ENCODE assay signal across 15 cellular contexts in the genomic region with DNA sequence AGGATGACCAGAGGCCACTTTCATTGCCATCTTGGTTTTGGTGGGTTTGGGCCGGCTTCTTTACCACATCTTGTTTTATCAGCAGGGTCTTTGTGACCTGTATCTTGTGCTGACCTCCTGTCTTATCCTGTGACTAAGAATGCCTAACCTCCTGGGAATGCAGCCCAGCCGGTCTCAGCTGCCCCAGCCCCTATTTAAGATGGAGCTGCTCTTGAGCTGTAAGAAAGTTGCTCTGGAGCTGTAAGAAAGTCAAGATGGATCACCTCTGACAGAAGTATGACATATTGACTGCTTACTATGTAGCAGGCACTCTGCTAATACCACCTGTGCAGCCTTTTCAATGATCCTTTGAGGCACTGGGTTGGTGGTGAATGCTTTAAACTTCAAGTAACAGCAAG.
"Had no signal": no experiment of that assay in that cellular context is flagged by ENCODE, and none has a peak within 500 bp of the region (broad histone marks: within the 10 kb centered on the region; RNA-seq: fewer than 3 reads in every experiment).

No MANE protein-coding gene starts in this region.

- H3K27me3 Mint-ChIP-seq: dendritic cell treated with granulocyte-macrophage colony-stimulating factor and Interleukin-4, amounts not matched to agents 40 ng/mL and 50 ng/mL, for 4 days; effector memory CD8-positive, alpha-beta T cell had no signal

- H3K4me3 ChIP-seq: mucosa of descending colon, thoracic aorta had no signal

- H3K36me3 ChIP-seq: thoracic aorta had no signal

- DNase-seq: activated CD4-positive, alpha-beta T cell treated with anti-CD3 and anti-CD28 coated beads for 1 hour; activated CD4-positive, alpha-beta T cell treated with anti-CD3 and anti-CD28 coated beads, Interleukin-2, amount 50 U/mL, for 48 hours; activated CD8-positive, alpha-beta memory T cell treated with anti-CD3 and anti-CD28 coated beads, Interleukin-2, amount 50 U/mL, for 4 hours; activated naive CD4-positive, alpha-beta T cell; effector memory CD8-positive, alpha-beta T cell; erythroblast; glutamatergic neuron; mucosa of descending colon; stimulated activated CD4-positive, alpha-beta T cell treated with anti-CD3 and anti-CD28 coated beads, Interleukin-2, amount 100 ng/mL, for 48 hours; stimulated activated naive CD8-positive, alpha-beta T cell treated with anti-CD3 and anti-CD28 coated beads, Interleukin-15, Interleukin-2, amounts not matched to agents 100 U/mL and 50 U/mL, for 24 hours; T-helper 9 cell had no signal

- H3K27ac Mint-ChIP-seq: nephron had no signal

- ATAC-seq: effector memory CD8-positive, alpha-beta T cell; mucosa of descending colon; sciatic nerve; stimulated activated naive CD8-positive, alpha-beta T cell treated with anti-CD3 and anti-CD28 coated beads, Interleukin-15, Interleukin-2, amounts not matched to agents 100 U/mL and 50 U/mL, for 24 hours had no signal

- H3K4me3 Mint-ChIP-seq: dendritic cell treated with granulocyte-macrophage colony-stimulating factor and Interleukin-4, amounts not matched to agents 40 ng/mL and 50 ng/mL, for 4 days; effector memory CD8-positive, alpha-beta T cell; nephron had no signal

- H3K9me3 Mint-ChIP-seq: effector memory CD8-positive, alpha-beta T cell had no signal

- H3K9me3 ChIP-seq: thoracic aorta had no signal
